Comparison of ENCODE assay signal across 29 cellular contexts in the genomic region with DNA sequence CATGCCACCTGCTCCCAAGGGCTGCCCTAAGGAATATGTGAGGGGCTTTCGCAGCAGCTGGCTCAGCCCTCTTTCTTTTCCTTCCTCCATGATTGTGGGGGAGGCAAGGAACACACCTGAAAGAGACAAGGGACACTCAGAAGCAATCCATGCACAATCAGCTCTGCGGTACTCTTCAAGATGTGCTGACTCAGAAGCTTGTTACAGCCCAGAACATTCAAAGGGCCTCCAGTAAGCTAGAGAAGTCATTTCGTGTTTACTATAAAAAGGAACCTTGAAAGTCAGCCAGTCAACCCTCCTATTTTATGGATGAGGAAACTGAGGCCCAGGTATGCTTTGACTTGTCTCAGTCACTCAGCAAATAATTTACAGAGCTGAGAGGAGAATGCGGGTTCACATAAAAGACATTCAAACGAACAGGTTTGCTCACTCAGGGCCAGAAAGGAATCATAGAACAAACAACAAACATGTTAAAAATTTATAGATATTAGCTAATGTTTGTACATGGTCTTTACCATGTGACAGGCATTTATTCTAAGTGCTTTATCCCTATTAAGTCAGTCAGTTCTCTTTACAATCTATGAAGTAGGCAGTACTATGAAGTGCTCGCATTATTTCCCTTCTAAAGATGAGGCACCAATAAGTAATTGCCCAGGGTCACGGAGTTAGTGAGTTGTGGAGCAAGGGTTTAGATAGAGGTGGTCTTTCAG.
"Had no signal": no experiment of that assay in that cellular context is flagged by ENCODE, and none has a peak within 500 bp of the region (broad histone marks: within the 10 kb centered on the region; RNA-seq: fewer than 3 reads in every experiment).

No MANE protein-coding gene starts in this region.

- H3K9me3 ChIP-seq: neutrophil, testis, thyroid gland, transverse colon, upper lobe of left lung had no signal

- H3K4me1 ChIP-seq: neural progenitor cell, parathyroid adenoma, right atrium auricular region, stomach, testis, thyroid gland, transverse colon, upper lobe of left lung had no signal

- H3K36me3 ChIP-seq: left ventricle myocardium inferior, neural progenitor cell, neutrophil, right atrium auricular region, stomach, thyroid gland, transverse colon, upper lobe of left lung had no signal

- H3K36me3 Mint-ChIP-seq: immature natural killer cell; mesothelial cell of epicardium; naive B cell; natural killer cell; neural progenitor cell; stimulated activated naive B cell treated with anti-CD40 and anti-IgM and Interleukin-4, amounts not matched to agents 10 μg/mL and 1 μg/mL and 100 μg/mL, for 72 hours had no signal

- H3K79me2 ChIP-seq: parathyroid adenoma had no signal

- H3K27ac ChIP-seq: left ventricle myocardium inferior, neural progenitor cell, neutrophil, parathyroid adenoma, right atrium auricular region, skin epidermis, stomach, testis, thyroid gland, transverse colon, upper lobe of left lung had no signal

- H3K4me3 Mint-ChIP-seq: immature natural killer cell; mesothelial cell of epicardium; naive B cell; natural killer cell; nephron progenitor cell; neural progenitor cell; stimulated activated naive B cell treated with anti-CD40 and anti-IgM and Interleukin-4, amounts not matched to agents 10 μg/mL and 1 μg/mL and 100 μg/mL, for 72 hours had no signal

- H3K27ac Mint-ChIP-seq: immature natural killer cell; mesothelial cell of epicardium; naive B cell; natural killer cell; nephron progenitor cell; neural progenitor cell; stimulated activated naive B cell treated with anti-CD40 and anti-IgM and Interleukin-4, amounts not matched to agents 10 μg/mL and 1 μg/mL and 100 μg/mL, for 72 hours had no signal

- H3K4me2 ChIP-seq: neural progenitor cell had no signal

- H3K27me3 ChIP-seq: neural progenitor cell, right atrium auricular region, testis, thyroid gland, transverse colon, upper lobe of left lung had no signal

- FAIRE-seq: islet of Langerhans, kidney had no signal

- ATAC-seq: natural killer cell; sciatic nerve; stimulated activated naive B cell treated with anti-CD40 and anti-IgM and Interleukin-4, amounts not matched to agents 10 μg/mL and 1 μg/mL and 100 μg/mL, for 72 hours; stimulated activated naive CD8-positive, alpha-beta T cell treated with anti-CD3 and anti-CD28 coated beads, Interleukin-15, Interleukin-2, amounts not matched to agents 100 U/mL and 50 U/mL, for 24 hours had no signal

- DNase-seq: hypothalamus; immature natural killer cell; kidney; left ventricle myocardium inferior; mesendoderm; naive B cell; natural killer cell; nephron progenitor cell; occipital lobe; stimulated activated CD4-positive, alpha-beta T cell treated with anti-CD3 and anti-CD28 coated beads, Interleukin-12 subunit alpha, Interleukin-12 subunit beta, amount 100 ng/mL, for 4 hours; stimulated activated CD4-positive, alpha-beta T cell treated with anti-CD3 and anti-CD28 coated beads, Interleukin-15, amount 100 ng/mL, for 24 hours; stimulated activated CD4-positive, alpha-beta T cell treated with anti-CD3 and anti-CD28 coated beads, Interleukin-2, amount 100 ng/mL, for 24 hours; stimulated activated CD4-positive, alpha-beta T cell treated with anti-CD3 and anti-CD28 coated beads, Interleukin-4, amount 100 ng/mL, for 1 hour; stimulated activated naive B cell treated with anti-CD40 and anti-IgM and Interleukin-4, amounts not matched to agents 10 μg/mL and 1 μg/mL and 100 μg/mL, for 72 hours; stimulated activated naive CD8-positive, alpha-beta T cell treated with anti-CD3 and anti-CD28 coated beads, Interleukin-15, Interleukin-2, amounts not matched to agents 100 U/mL and 50 U/mL, for 24 hours; stomach; testis; thyroid gland; transverse colon; upper lobe of left lung had no signal

- H3K9ac ChIP-seq: neural progenitor cell, parathyroid adenoma had no signal

- H3K4me1 Mint-ChIP-seq: immature natural killer cell; naive B cell; natural killer cell; stimulated activated naive B cell treated with anti-CD40 and anti-IgM and Interleukin-4, amounts not matched to agents 10 μg/mL and 1 μg/mL and 100 μg/mL, for 72 hours had no signal

- H3K4me3 ChIP-seq: left ventricle myocardium inferior, lung, neural progenitor cell, right atrium auricular region, skin epidermis, stomach, testis, thyroid gland, transverse colon, upper lobe of left lung had no signal

- H2AFZ ChIP-seq: neural progenitor cell, parathyroid adenoma had no signal

- H3K9me3 Mint-ChIP-seq: immature natural killer cell; mesothelial cell of epicardium; natural killer cell; nephron progenitor cell; stimulated activated naive B cell treated with anti-CD40 and anti-IgM and Interleukin-4, amounts not matched to agents 10 μg/mL and 1 μg/mL and 100 μg/mL, for 72 hours had no signal
